Comparison of ENCODE assay signal across 19 cellular contexts in the genomic region with DNA sequence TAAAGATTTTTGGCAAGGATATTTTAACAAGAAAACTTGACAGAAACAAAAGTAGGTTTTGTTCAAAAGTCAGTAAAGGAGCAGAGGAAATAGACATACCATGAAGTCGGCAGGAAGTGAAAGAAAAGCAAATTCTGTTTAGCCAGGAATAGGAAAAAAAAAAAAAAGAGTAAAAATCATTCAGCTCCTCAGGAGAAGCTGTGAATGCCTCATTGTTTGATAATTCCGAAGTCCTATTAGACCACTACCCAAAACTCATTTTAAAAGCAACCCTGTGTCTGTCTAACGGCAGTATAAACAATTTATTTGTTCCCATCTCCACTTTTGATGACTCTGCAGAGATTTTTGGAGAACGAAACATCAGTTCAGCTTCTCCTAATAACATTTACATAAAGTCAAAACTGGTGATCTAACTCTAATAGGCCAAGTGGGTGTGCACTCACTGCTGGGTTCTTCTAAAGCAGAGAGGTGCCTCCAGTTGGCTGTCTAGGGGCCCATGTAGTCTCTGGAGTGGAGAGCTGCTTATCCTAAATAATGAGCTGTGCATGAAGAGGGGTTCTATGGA. TPM values are rescaled to one million over a fixed set of nuclear protein-coding genes. Genes with fewer than 3 reads are reported as not detected.
A peak's percentile ranks its signal among the peaks of the same experiment; 100 is the strongest.
DNase-seq lines count a peak whose midpoint lies in the region; ATAC-seq and TF ChIP-seq lines count a peak whose summit lies in the region.
"Had no signal": no experiment of that assay in that cellular context is flagged by ENCODE, and none has a peak within 500 bp of the region (broad histone marks: within the 10 kb centered on the region; RNA-seq: fewer than 3 reads in every experiment).

No MANE protein-coding gene starts in this region.

- peaks cover 39% of the 10 kb centered on the region for H3K4me1 Mint-ChIP-seq in mesothelial cell of epicardium
- H3K4me1 Mint-ChIP-seq in stimulated activated memory B cell treated with anti-CD40 and anti-IgM and Interleukin-4, amounts not matched to agents 10 μg/mL and 1 μg/mL and 100 μg/mL, for 72 hours, result no peaks in the 10 kb centered on the region
- H3K4me1 Mint-ChIP-seq: activated naive CD8-positive, alpha-beta T cell treated with anti-CD3 and anti-CD28 coated beads for 36 hours; central memory CD8-positive, alpha-beta T cell; endodermal cell had no signal

- H3K27me3 Mint-ChIP-seq in mesothelial cell of epicardium (ENCODE audit: low read depth), result no peaks in the 10 kb centered on the region
- peaks cover 24% of the 10 kb centered on the region for H3K27me3 Mint-ChIP-seq in stimulated activated memory B cell treated with anti-CD40 and anti-IgM and Interleukin-4, amounts not matched to agents 10 μg/mL and 1 μg/mL and 100 μg/mL, for 72 hours

- no peaks in the 10 kb centered on the region for H3K9me3 Mint-ChIP-seq in mesothelial cell of epicardium
- no peaks in the 10 kb centered on the region for H3K9me3 Mint-ChIP-seq in stimulated activated memory B cell treated with anti-CD40 and anti-IgM and Interleukin-4, amounts not matched to agents 10 μg/mL and 1 μg/mL and 100 μg/mL, for 72 hours
- H3K9me3 Mint-ChIP-seq: activated naive CD8-positive, alpha-beta T cell treated with anti-CD3 and anti-CD28 coated beads for 36 hours; central memory CD8-positive, alpha-beta T cell; endodermal cell had no signal

- H3K27me3 ChIP-seq in MG63 (no peaks in the 10 kb centered on the region), colonic mucosa (no peaks in the 10 kb centered on the region), thoracic aorta (replicated peaks; ENCODE audit: insufficient read depth) (no peaks in the 10 kb centered on the region)

- H3K4me1 ChIP-seq in colonic mucosa (no peaks in the 10 kb centered on the region), thoracic aorta (ENCODE audit: control insufficient read depth in 1 of 2, low read depth in 2 of 2) (no peaks in the 10 kb centered on the region)

- no peaks in the 10 kb centered on the region for H3K36me3 Mint-ChIP-seq in mesothelial cell of epicardium
- H3K36me3 Mint-ChIP-seq in stimulated activated memory B cell treated with anti-CD40 and anti-IgM and Interleukin-4, amounts not matched to agents 10 μg/mL and 1 μg/mL and 100 μg/mL, for 72 hours, result no peaks in the 10 kb centered on the region
- H3K36me3 Mint-ChIP-seq: activated naive CD8-positive, alpha-beta T cell treated with anti-CD3 and anti-CD28 coated beads for 36 hours had no signal

- H3K9ac ChIP-seq in colonic mucosa (ENCODE audit: low read depth in 2 of 2, low read length in 2 of 2), result no peak overlapping the region
- H3K9ac ChIP-seq: KMS-11 had no signal

- H3K4me3 ChIP-seq in MG63 (peak overlapping the region; percentile 17; the same call in 1 of the 2 replicates), colonic mucosa (no peak overlapping the region), thoracic aorta (peak overlapping the region; percentile 53)

- H3K27ac Mint-ChIP-seq in mesothelial cell of epicardium, result peak overlapping the region; percentile 95
- no peak overlapping the region for H3K27ac Mint-ChIP-seq in stimulated activated memory B cell treated with anti-CD40 and anti-IgM and Interleukin-4, amounts not matched to agents 10 μg/mL and 1 μg/mL and 100 μg/mL, for 72 hours
- H3K27ac Mint-ChIP-seq: activated naive CD8-positive, alpha-beta T cell treated with anti-CD3 and anti-CD28 coated beads for 36 hours; endodermal cell had no signal

- H3K36me3 ChIP-seq in MG63 (no peaks in the 10 kb centered on the region), colonic mucosa (no peaks in the 10 kb centered on the region), thoracic aorta (no peaks in the 10 kb centered on the region)

- peak overlapping the region; percentile 30 for H3K4me3 Mint-ChIP-seq in mesothelial cell of epicardium
- H3K4me3 Mint-ChIP-seq in stimulated activated memory B cell treated with anti-CD40 and anti-IgM and Interleukin-4, amounts not matched to agents 10 μg/mL and 1 μg/mL and 100 μg/mL, for 72 hours, result no peak overlapping the region
- H3K4me3 Mint-ChIP-seq: activated naive CD8-positive, alpha-beta T cell treated with anti-CD3 and anti-CD28 coated beads for 36 hours; central memory CD8-positive, alpha-beta T cell; endodermal cell had no signal

- no peak for ATAC-seq in thoracic aorta (ENCODE audit: insufficient number of reproducible peaks, low FRiP score, low read depth)
- ATAC-seq in stimulated activated memory B cell treated with anti-CD40 and anti-IgM and Interleukin-4, amounts not matched to agents 10 μg/mL and 1 μg/mL and 100 μg/mL, for 72 hours, result no peak

- no peak for TF ChIP-seq CTCF in colonic mucosa (IDR thresholded peaks at IDR 0.05)
- TF ChIP-seq CTCF in mesothelial cell of epicardium (IDR thresholded peaks at IDR 0.05; ENCODE audit: unreplicated experiment), result no peak
- no peak for TF ChIP-seq CTCF in thoracic aorta (IDR thresholded peaks at IDR 0.05)

- intact Hi-C loops in colonic mucosa (cut with DNase I), result no loop called here

- no peak for DNase-seq in MG63
- no peak for DNase-seq in colonic mucosa
- no peak for DNase-seq in mesothelial cell of epicardium (ENCODE audit: low spot score in 2 of 2, unreplicated experiment in 2 of 2)
- DNase-seq in thoracic aorta (ENCODE audit: low spot score), result no peak
- DNase-seq in NCI-H82 treated with DMSO at 0.1 percent for 48 hours (lab: John Stamatoyannopoulos, UW; ENCODE audit: unreplicated experiment), result no peak
- no peak for DNase-seq in SIG-M5 (lab: John Stamatoyannopoulos, UW)
- DNase-seq: activated CD4-positive, alpha-beta T cell treated with anti-CD3 and anti-CD28 coated beads for 48 hours; activated naive CD8-positive, alpha-beta T cell treated with anti-CD3 and anti-CD28 coated beads for 36 hours; activated T-cell treated with anti-CD3 and anti-CD28 coated beads, Interleukin-2, amount 50 U/mL, for 1 hour; endodermal cell; NCI-H1436; NCI-H446; substantia nigra; T1000 had no signal

- H3K9me3 ChIP-seq in MG63 (no peaks in the 10 kb centered on the region), colonic mucosa (no peaks in the 10 kb centered on the region), thoracic aorta (no peaks in the 10 kb centered on the region)

- H3K27ac ChIP-seq in colonic mucosa (peak overlapping the region; percentile 20), thoracic aorta (no peak overlapping the region)
- H3K27ac ChIP-seq: C4-2B, HL-60, KMS-11 had no signal

RNA-seq across cellular contexts. Expression of a gene that starts 34.9 kb away (rescaled TPM):
- total RNA-seq in MG63 (2014; rRNA removed; shearing (Covaris generic); ENCODE audit: low replicate concordance), result not detected in 2 replicates
- under 1 TPM in 1 of 2 donors, not detected in 1; 0.45 TPM for total RNA-seq in colonic mucosa
- 2.4 to 3.8 TPM (median 3.3 TPM) in 3 replicates for total RNA-seq in mesothelial cell of epicardium
- total RNA-seq in thoracic aorta, result not detected
- total RNA-seq: activated naive CD8-positive, alpha-beta T cell treated with anti-CD3 and anti-CD28 coated beads for 36 hours had no signal

RNA-seq across cellular contexts. Expression of a gene that starts 41.4 kb away (rescaled TPM):
- 1.4 and 8.9 TPM in 2 replicates for total RNA-seq in MG63 (2014; rRNA removed; shearing (Covaris generic); ENCODE audit: low replicate concordance)
- total RNA-seq in colonic mucosa (10 to 100 TPM; 12.5 to 40.4 TPM), mesothelial cell of epicardium (49.4 to 52.5 TPM (median 50.4 TPM) in 3 replicates), thoracic aorta (100 to 1,000 TPM; 192 to 207 TPM)
